ENCODE assay signal across 12 cellular contexts in genomic region chr6:88135578-88136114, GRCh38. TPM values are rescaled to one million over a fixed set of nuclear protein-coding genes. Genes with fewer than 3 reads are reported as not detected.
DNase-seq lines count a peak whose midpoint lies in the region; ATAC-seq and TF ChIP-seq lines count a peak whose summit lies in the region.
"Had no signal": no experiment of that assay in that cellular context is flagged by ENCODE, and none has a peak within 500 bp of the region (broad histone marks: within the 10 kb centered on the region; RNA-seq: fewer than 3 reads in every experiment).

No MANE protein-coding gene starts in this region.

- POLR2A ChIA-PET in activated CD4-positive, alpha-beta memory T cell treated with anti-CD3 and anti-CD28 coated beads for 36 hours (lab: Charles Lee): no interaction called here

- intact Hi-C loops in activated CD4-positive, alpha-beta memory T cell treated with anti-CD3 and anti-CD28 coated beads for 36 hours (cut with micrococcal nuclease): no loop called here
- intact Hi-C loops in right lobe of liver (cut with DNase I): no loop called here

- DNase-seq in glutamatergic neuron: no peak
- no peak for DNase-seq in activated CD4-positive, alpha-beta memory T cell treated with anti-CD3 and anti-CD28 coated beads for 36 hours
- no peak for DNase-seq in NCI-H1105 treated with DMSO at 0.1 percent for 48 hours (lab: John Stamatoyannopoulos, UW)
- no peak for DNase-seq in right lobe of liver
- no peak for DNase-seq in H4 (ENCODE audit: low spot score)
- DNase-seq: activated CD4-positive, CD25-positive, alpha-beta regulatory T cell treated with anti-CD3 and anti-CD28 coated beads, Interleukin-2, amount 50 U/mL, for 72 hours; naive thymus-derived CD8-positive, alpha-beta T cell had no signal

- WGBS in right lobe of liver (ENCODE audit: insufficient coverage, low coverage, low lambda C conversion rate, missing lambda C conversion rate): 45% methylated on average over 5 of the region's 5 CpGs

- H3K4me1 Mint-ChIP-seq in glutamatergic neuron (ENCODE audit: low read depth, unreplicated experiment): peaks cover 11% of the 10 kb centered on the region
- no peaks in the 10 kb centered on the region for H3K4me1 Mint-ChIP-seq in activated CD4-positive, alpha-beta memory T cell treated with anti-CD3 and anti-CD28 coated beads for 36 hours (ENCODE audit: low read depth)

- peak overlapping the region; percentile 13 for H3K4me3 Mint-ChIP-seq in glutamatergic neuron (ENCODE audit: unreplicated experiment)
- H3K4me3 Mint-ChIP-seq in activated CD4-positive, alpha-beta memory T cell treated with anti-CD3 and anti-CD28 coated beads for 36 hours: no peak overlapping the region
- H3K4me3 Mint-ChIP-seq: activated naive CD8-positive, alpha-beta T cell; naive thymus-derived CD8-positive, alpha-beta T cell had no signal

- no peak overlapping the region for H3K4me3 ChIP-seq in right lobe of liver
- H3K4me3 ChIP-seq: Peyer's patch had no signal

- H3K27me3 Mint-ChIP-seq in glutamatergic neuron (ENCODE audit: unreplicated experiment): peaks cover 1% of the 10 kb centered on the region
- H3K27me3 Mint-ChIP-seq in activated CD4-positive, alpha-beta memory T cell treated with anti-CD3 and anti-CD28 coated beads for 36 hours: no peaks in the 10 kb centered on the region

- H3K36me3 ChIP-seq in right lobe of liver: no peaks in the 10 kb centered on the region
- H3K36me3 ChIP-seq: Peyer's patch had no signal

- no peaks in the 10 kb centered on the region for H3K4me1 ChIP-seq in right lobe of liver
- H3K4me1 ChIP-seq: Peyer's patch had no signal

- CTCF ChIA-PET in activated CD4-positive, alpha-beta memory T cell treated with anti-CD3 and anti-CD28 coated beads for 36 hours (lab: Charles Lee): no interaction called here

- TF ChIP-seq POLR2A in right lobe of liver (IDR thresholded peaks at IDR 0.05): no peak

- H3K9me3 Mint-ChIP-seq in glutamatergic neuron (ENCODE audit: unreplicated experiment): peaks cover 2% of the 10 kb centered on the region
- H3K9me3 Mint-ChIP-seq in activated CD4-positive, alpha-beta memory T cell treated with anti-CD3 and anti-CD28 coated beads for 36 hours: no peaks in the 10 kb centered on the region
- H3K9me3 Mint-ChIP-seq: naive thymus-derived CD8-positive, alpha-beta T cell had no signal

- H3K27ac Mint-ChIP-seq in glutamatergic neuron (ENCODE audit: unreplicated experiment): no peak overlapping the region
- H3K27ac Mint-ChIP-seq in activated CD4-positive, alpha-beta memory T cell treated with anti-CD3 and anti-CD28 coated beads for 36 hours: no peak overlapping the region
- H3K27ac Mint-ChIP-seq: activated naive CD8-positive, alpha-beta T cell; naive thymus-derived CD8-positive, alpha-beta T cell had no signal

- no peaks in the 10 kb centered on the region for H3K36me3 Mint-ChIP-seq in glutamatergic neuron (ENCODE audit: unreplicated experiment)
- H3K36me3 Mint-ChIP-seq in activated CD4-positive, alpha-beta memory T cell treated with anti-CD3 and anti-CD28 coated beads for 36 hours: no peaks in the 10 kb centered on the region
- H3K36me3 Mint-ChIP-seq: activated naive CD8-positive, alpha-beta T cell; naive thymus-derived CD8-positive, alpha-beta T cell had no signal

- no peaks in the 10 kb centered on the region for H3K27me3 ChIP-seq in right lobe of liver
- H3K27me3 ChIP-seq: Peyer's patch had no signal

- no peak overlapping the region for H3K27ac ChIP-seq in right lobe of liver

- TF ChIP-seq CTCF in glutamatergic neuron (IDR thresholded peaks at IDR 0.05; ENCODE audit: partially characterized antibody, unreplicated experiment): no peak
- TF ChIP-seq CTCF in right lobe of liver (IDR thresholded peaks at IDR 0.05): no peak

- ATAC-seq in GM18907 (IDR thresholded peaks at IDR 0.05; ENCODE audit: unreplicated experiment) (peak; percentile 78), GM21737 (IDR thresholded peaks at IDR 0.05; ENCODE audit: unreplicated experiment) (peak; percentile 62), HG03280 (IDR thresholded peaks at IDR 0.05; ENCODE audit: unreplicated experiment) (peak; percentile 89), right lobe of liver (no peak)
- ATAC-seq: naive thymus-derived CD8-positive, alpha-beta T cell had no signal

- no peaks in the 10 kb centered on the region for H3K9me3 ChIP-seq in right lobe of liver
- H3K9me3 ChIP-seq: Peyer's patch had no signal

RNA-seq across cellular contexts. Expression of gene CNR1, which starts 30.5 kb away (rescaled TPM):
- total RNA-seq in glutamatergic neuron (ENCODE audit: unreplicated experiment): 143 TPM
- not detected for total RNA-seq in activated CD4-positive, alpha-beta memory T cell treated with anti-CD3 and anti-CD28 coated beads for 36 hours
- total RNA-seq in right lobe of liver: under 1 TPM in 3 of 6 experiments, not detected in 3; 0.05 to 0.14 (median 0.12) TPM
- total RNA-seq in H4 (2014; rRNA removed; shearing (Covaris generic)): 0.74 and 0.87 TPM in 2 replicates

Comparison
In these comparisons a context has a peak if more than half of its experiments do, and no peak if none do; other contexts are left out.
1. ATAC-seq: peak in GM18907 (single experiment), GM21737 (single experiment) and HG03280 (single experiment); none in right lobe of liver (0 of 4).
2. RNA of gene CNR1, which starts 30.5 kb away (total RNA-seq): 143 TPM in glutamatergic neuron (single experiment); 0.74 to 0.87 TPM in H4, 0.05 to 0.14 TPM in right lobe of liver and not detected in activated CD4-positive, alpha-beta memory T cell treated with anti-CD3 and anti-CD28 coated beads for 36 hours; every median in the first group is over 10 times any median in the second.